In the genomic region with DNA sequence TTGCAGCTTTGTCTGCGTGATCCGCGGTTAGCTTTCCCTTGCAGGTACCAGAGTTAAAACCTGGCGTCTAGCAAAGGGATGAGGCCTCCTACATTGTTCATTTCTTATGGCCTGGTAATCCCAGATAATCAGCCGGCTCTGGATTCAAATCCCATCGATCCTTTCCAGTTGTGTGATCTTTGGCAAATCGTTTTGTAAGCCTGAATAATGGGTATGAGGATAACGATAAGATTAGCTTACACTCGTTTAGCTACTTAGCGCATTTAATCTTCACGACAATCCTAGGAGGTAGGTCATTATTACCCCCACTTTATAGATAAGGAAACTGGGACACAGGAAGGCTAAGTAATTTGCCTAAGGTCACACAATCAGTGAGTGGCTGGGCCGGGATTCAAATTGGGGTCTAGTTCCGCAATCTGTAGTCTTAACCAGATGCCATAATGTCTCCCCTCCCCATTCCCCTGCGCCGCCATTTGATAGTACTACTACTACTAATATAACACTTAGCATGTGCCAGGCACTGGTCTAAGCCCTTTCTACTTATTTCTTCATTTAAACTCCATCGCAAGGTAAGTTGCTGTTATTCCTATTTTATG, we compare ENCODE assay signal across 8 cellular contexts. TPM values are rescaled to one million over a fixed set of nuclear protein-coding genes. Genes with fewer than 3 reads are reported as not detected.
DNase-seq lines count a peak whose midpoint lies in the region; ATAC-seq, FAIRE-seq and TF ChIP-seq lines count a peak whose summit lies in the region.

No MANE protein-coding gene starts in this region.

- RAD21 ChIA-PET in HCT116 (lab: Charles Lee; ENCODE audit: low non-redundant PET in 1 of 2, low total read pairs in 2 of 2, uncharacterized antibody in 2 of 2, unreplicated experiment in 2 of 2), result interaction anchor here in 1 of 2 experiments (1.1 kb wide), 1 partner anchor 192 kb away, joined by 7 read pairs; no protein-coding TSS in a partner anchor

- H3K9me3 ChIP-seq in HCT116 (ENCODE audit: control insufficient read depth in 1 of 2, insufficient read depth in 1 of 2, low read depth in 1 of 2, low read length in 2 of 2) (no peaks in the 10 kb centered on the region), kidney (ENCODE audit: control insufficient read depth in 1 of 2, low read length in 2 of 2) (no peaks in the 10 kb centered on the region)

- no peak for ATAC-seq in HCT116
- no peak for ATAC-seq in GM21381 (IDR thresholded peaks at IDR 0.05; ENCODE audit: unreplicated experiment)
- ATAC-seq in GM18505 (IDR thresholded peaks at IDR 0.05; ENCODE audit: unreplicated experiment), result no peak

- DNase-seq in AG04449 (ENCODE audit: low read depth, low spot score) (no peak), HCT116 (ENCODE audit: low read depth, low spot score) (no peak), kidney (peak; percentile 15), Ammon's horn (ENCODE audit: low spot score) (no peak), HuH-7 (ENCODE audit: low spot score) (no peak)
- DNase-seq in activated naive CD8-positive, alpha-beta T cell treated with anti-CD3 and anti-CD28 coated beads for 36 hours, result no peak

- no peak for FAIRE-seq in kidney (lab: Jason Lieb, UNC)

- peaks cover 17% of the 10 kb centered on the region for H3K36me3 Mint-ChIP-seq in activated naive CD8-positive, alpha-beta T cell treated with anti-CD3 and anti-CD28 coated beads for 36 hours

- H3K36me3 ChIP-seq in HCT116 (ENCODE audit: control insufficient read depth in 1 of 2, insufficient read depth in 2 of 2, low read length in 2 of 2) (peaks cover 0 to 1% of the 10 kb centered on the region in 2 experiments; a peak in 1 of 4 replicates), kidney (ENCODE audit: control insufficient read depth in 1 of 2, insufficient read depth in 2 of 2, low read length in 2 of 2) (no peaks in the 10 kb centered on the region)

- peak overlapping the region; percentile 82 for H3K4me2 ChIP-seq in HCT116 (ENCODE audit: low read length)

- peaks cover 49% of the 10 kb centered on the region for H3K4me1 Mint-ChIP-seq in activated naive CD8-positive, alpha-beta T cell treated with anti-CD3 and anti-CD28 coated beads for 36 hours

- peaks cover 48% of the 10 kb centered on the region for H3K79me2 ChIP-seq in HCT116 (ENCODE audit: insufficient read depth, low read length)

- peak overlapping the region; percentile 94 for H3K27ac Mint-ChIP-seq in activated naive CD8-positive, alpha-beta T cell treated with anti-CD3 and anti-CD28 coated beads for 36 hours

- no peak for TF ChIP-seq POLR2A in HCT116 (IDR thresholded peaks at IDR 0.05; ENCODE audit: borderline replicate concordance, extremely low read depth, insufficient read depth, insufficient read length)
- no peak for TF ChIP-seq POLR2A in GM18505 (IDR thresholded peaks at IDR 0.05; ENCODE audit: borderline replicate concordance, extremely low read depth, insufficient read depth, insufficient read length)

- TF ChIP-seq CTCF in AG04449 (IDR thresholded peaks at IDR 0.05; ENCODE audit: insufficient read depth, low read length, missing control alignments) (no peak), HCT116 (IDR thresholded peaks at IDR 0.05 in 2 of 3, conservative IDR thresholded peaks at IDR 0.05 in 1 of 3; ENCODE audit: borderline replicate concordance in 1 of 3, insufficient read depth in 1 of 3, low read depth in 2 of 3, low read length in 2 of 3) (no peak), kidney (IDR thresholded peaks at IDR 0.05; ENCODE audit: borderline replicate concordance, extremely low read depth, insufficient read depth) (no peak)

- BruUV-seq in HCT116 (replicated peaks; lab: Mats Ljungman, UMichigan), result no TSS peak

- H4K20me1 ChIP-seq in HCT116 (ENCODE audit: insufficient read depth), result no peaks in the 10 kb centered on the region

- H3K9me2 ChIP-seq in HCT116 (ENCODE audit: insufficient read depth), result no peaks in the 10 kb centered on the region

- H3K27ac ChIP-seq in HCT116 (ENCODE audit: low read depth, low read length), result peak overlapping the region; percentile 79
- no peak overlapping the region for H3K27ac ChIP-seq in kidney (ENCODE audit: low read depth in 2 of 2, low read length in 2 of 2)

- H2AFZ ChIP-seq in HCT116 (ENCODE audit: low read depth, low read length, poor library complexity, severe bottlenecking), result no peak overlapping the region

- CTCF ChIA-PET in AG04449 (lab: Yijun Ruan, JAX), result interaction anchor here (0.6 to 4.1 kb wide), 9 partner anchors 8 to 330 kb away, joined by 3 to 26 read pairs (median 4); a partner anchor contains a TSS
- CTCF ChIA-PET in HCT116 (lab: Charles Lee), result no interaction called here

- no peak for TF ChIP-seq RAD21 in HCT116 (IDR thresholded peaks at IDR 0.05; ENCODE audit: low read depth)

- H3K9me3 Mint-ChIP-seq in activated naive CD8-positive, alpha-beta T cell treated with anti-CD3 and anti-CD28 coated beads for 36 hours, result no peaks in the 10 kb centered on the region

- H3K4me3 ChIP-seq in AG04449 (ENCODE audit: low read depth, low read length), result peak overlapping the region; percentile 64
- H3K4me3 ChIP-seq in HCT116 (replicated peaks in 1 of 2; ENCODE audit: low read depth in 1 of 2, low read length in 2 of 2), result peak overlapping the region; percentile 67 to 75
- H3K4me3 ChIP-seq in kidney (ENCODE audit: low read length in 2 of 2), result peak overlapping the region in 1 of 2 donors; percentile 69

- H3K9ac ChIP-seq in HCT116 (ENCODE audit: low read length) (peak overlapping the region; percentile 82), kidney (ENCODE audit: low read length in 2 of 2) (peak overlapping the region in 1 of 2 donors; percentile 55)

- intact Hi-C loops in HCT116 (cut with micrococcal nuclease) (loop anchor here (5.0 to 10.0 kb wide), 4 partner anchors 170 to 835 kb away; a partner anchor contains a TSS), kidney (cut with DNase I) (no loop called here)

- no peaks in the 10 kb centered on the region for H3K27me3 ChIP-seq in HCT116 (ENCODE audit: insufficient read depth, low read length)

- peaks cover 7 to 26% of the 10 kb centered on the region in 2 experiments; a peak in 3 of 4 replicates for H3K4me1 ChIP-seq in HCT116 (ENCODE audit: control insufficient read depth in 1 of 2, insufficient read depth in 2 of 2, low read length in 2 of 2)
- peaks cover 9 to 18% of the 10 kb centered on the region in 2 donors for H3K4me1 ChIP-seq in kidney (ENCODE audit: control insufficient read depth in 1 of 2, insufficient read depth in 1 of 2, low read depth in 1 of 2, low read length in 2 of 2)

- H3K27me3 Mint-ChIP-seq in activated naive CD8-positive, alpha-beta T cell treated with anti-CD3 and anti-CD28 coated beads for 36 hours, result no peaks in the 10 kb centered on the region

- POLR2A ChIA-PET in AG04449 (lab: Yijun Ruan, JAX) (no interaction called here), HCT116 (lab: Charles Lee) (interaction anchor here (0.6 to 2.0 kb wide), 3 partner anchors 47 to 865 kb away, joined by 4 to 7 read pairs (median 5); a partner anchor contains a TSS)

- peak overlapping the region; percentile 92 for H3K4me3 Mint-ChIP-seq in activated naive CD8-positive, alpha-beta T cell treated with anti-CD3 and anti-CD28 coated beads for 36 hours

TF ChIP-seq in HCT116, 20 proteins besides CTCF, POLR2A, EP300 and RAD21 (continues in another document):
- TF ChIP-seq, protein P1, sequence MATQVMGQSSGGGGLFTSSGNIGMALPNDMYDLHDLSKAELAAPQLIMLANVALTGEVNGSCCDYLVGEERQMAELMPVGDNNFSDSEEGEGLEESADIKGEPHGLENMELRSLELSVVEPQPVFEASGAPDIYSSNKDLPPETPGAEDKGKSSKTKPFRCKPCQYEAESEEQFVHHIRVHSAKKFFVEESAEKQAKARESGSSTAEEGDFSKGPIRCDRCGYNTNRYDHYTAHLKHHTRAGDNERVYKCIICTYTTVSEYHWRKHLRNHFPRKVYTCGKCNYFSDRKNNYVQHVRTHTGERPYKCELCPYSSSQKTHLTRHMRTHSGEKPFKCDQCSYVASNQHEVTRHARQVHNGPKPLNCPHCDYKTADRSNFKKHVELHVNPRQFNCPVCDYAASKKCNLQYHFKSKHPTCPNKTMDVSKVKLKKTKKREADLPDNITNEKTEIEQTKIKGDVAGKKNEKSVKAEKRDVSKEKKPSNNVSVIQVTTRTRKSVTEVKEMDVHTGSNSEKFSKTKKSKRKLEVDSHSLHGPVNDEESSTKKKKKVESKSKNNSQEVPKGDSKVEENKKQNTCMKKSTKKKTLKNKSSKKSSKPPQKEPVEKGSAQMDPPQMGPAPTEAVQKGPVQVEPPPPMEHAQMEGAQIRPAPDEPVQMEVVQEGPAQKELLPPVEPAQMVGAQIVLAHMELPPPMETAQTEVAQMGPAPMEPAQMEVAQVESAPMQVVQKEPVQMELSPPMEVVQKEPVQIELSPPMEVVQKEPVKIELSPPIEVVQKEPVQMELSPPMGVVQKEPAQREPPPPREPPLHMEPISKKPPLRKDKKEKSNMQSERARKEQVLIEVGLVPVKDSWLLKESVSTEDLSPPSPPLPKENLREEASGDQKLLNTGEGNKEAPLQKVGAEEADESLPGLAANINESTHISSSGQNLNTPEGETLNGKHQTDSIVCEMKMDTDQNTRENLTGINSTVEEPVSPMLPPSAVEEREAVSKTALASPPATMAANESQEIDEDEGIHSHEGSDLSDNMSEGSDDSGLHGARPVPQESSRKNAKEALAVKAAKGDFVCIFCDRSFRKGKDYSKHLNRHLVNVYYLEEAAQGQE (IDR thresholded peaks at IDR 0.05; ENCODE audit: low read depth), result no peak

RNA-seq across cellular contexts. Expression of a gene that starts 1.7 kb away (rescaled TPM):
- total RNA-seq in HCT116 (2021; ENCODE audit: unreplicated experiment) (275 TPM), kidney (218 TPM)
- polyA plus RNA-seq in HCT116 (2012), result 267 and 276 TPM in 2 replicates
- 100 to 1,000 TPM; 219 to 227 TPM for total RNA-seq in activated naive CD8-positive, alpha-beta T cell treated with anti-CD3 and anti-CD28 coated beads for 36 hours
- 155 TPM for polyA plus RNA-seq in kidney (ENCODE audit: insufficient read depth, low read depth, low replicate concordance)

RNA-seq across cellular contexts. Expression of a gene that starts 26.6 kb away (rescaled TPM):
- 131 TPM for total RNA-seq in HCT116 (2021; ENCODE audit: unreplicated experiment)
- polyA plus RNA-seq in HCT116 (2012), result 156 and 181 TPM in 2 replicates
- 10 to 100 TPM; 49.9 to 51.3 TPM for total RNA-seq in activated naive CD8-positive, alpha-beta T cell treated with anti-CD3 and anti-CD28 coated beads for 36 hours
- 96.1 TPM for total RNA-seq in kidney
- 89.1 TPM for polyA plus RNA-seq in kidney (ENCODE audit: insufficient read depth, low read depth, low replicate concordance)

RNA-seq across cellular contexts. Expression of a gene that starts 40.9 kb away (rescaled TPM):
- total RNA-seq in HCT116 (2021; ENCODE audit: unreplicated experiment), result 62.0 TPM
- polyA plus RNA-seq in HCT116 (2012), result 87.7 and 102 TPM in 2 replicates
- total RNA-seq in activated naive CD8-positive, alpha-beta T cell treated with anti-CD3 and anti-CD28 coated beads for 36 hours, result 10 to 100 TPM; 45.3 to 49.5 TPM
- total RNA-seq in kidney, result 91.6 TPM
- polyA plus RNA-seq in kidney (ENCODE audit: insufficient read depth, low read depth, low replicate concordance), result 30.9 TPM

RNA-seq across cellular contexts. Expression of a gene that starts 46.9 kb away (rescaled TPM):
- total RNA-seq in HCT116 (2021; ENCODE audit: unreplicated experiment), result 56.9 TPM
- 67.3 and 69.3 TPM in 2 replicates for polyA plus RNA-seq in HCT116 (2012)
- 10 to 100 TPM; 67.2 to 69.0 TPM for total RNA-seq in activated naive CD8-positive, alpha-beta T cell treated with anti-CD3 and anti-CD28 coated beads for 36 hours
- 31.7 TPM for total RNA-seq in kidney
- polyA plus RNA-seq in kidney (ENCODE audit: insufficient read depth, low read depth, low replicate concordance), result 27.5 TPM

RNA-seq across cellular contexts. Expression of a gene that starts 47.4 kb away (rescaled TPM):
- total RNA-seq in HCT116 (2021; ENCODE audit: unreplicated experiment) (78.9 TPM), kidney (70.7 TPM)
- 116 and 123 TPM in 2 replicates for polyA plus RNA-seq in HCT116 (2012)
- 10 to 100 TPM; 79.6 to 84.2 TPM for total RNA-seq in activated naive CD8-positive, alpha-beta T cell treated with anti-CD3 and anti-CD28 coated beads for 36 hours
- polyA plus RNA-seq in kidney (ENCODE audit: insufficient read depth, low read depth, low replicate concordance), result 215 TPM
